1 cellular context compared by ENCODE assay signal in genomic region chr16:50071075-50071671, GRCh38.
TF ChIP-seq lines count a peak whose summit lies in the region.

No MANE protein-coding gene starts in this region.

TF ChIP-seq in K562, 482 proteins besides CTCF, POLR2A, EP300 and RAD21 (continued from another document and continues in another):
- TF ChIP-seq MXI1 (IDR thresholded peaks at IDR 0.05; ENCODE audit: low read depth, low read length) (no peak), SOX6 (IDR thresholded peaks at IDR 0.05) (peak; percentile 79), SMARCC2 (IDR thresholded peaks at IDR 0.05; ENCODE audit: low read depth) (peak; percentile 82), ATF3 (IDR thresholded peaks at IDR 0.05) (peak; percentile 52), ATF3 (CRISPR knock-in tag; conservative IDR thresholded peaks at IDR 0.05) (no peak), GATAD2B (IDR thresholded peaks at IDR 0.05; ENCODE audit: borderline replicate concordance) (peak; percentile 47; the same call in 1 of the 2 replicates), JUND (IDR thresholded peaks at IDR 0.05; ENCODE audit: borderline replicate concordance, low read depth, low read length) (peak; percentile 60; the same call in 1 of the 2 replicates), JUND (tag; IDR thresholded peaks at IDR 0.05; ENCODE audit: borderline replicate concordance, low read depth, low read length) (no peak; the same call in 1 of the 3 replicates), MAFF (IDR thresholded peaks at IDR 0.05; ENCODE audit: low read length) (peak; percentile 47; the same call in 1 of the 2 replicates), FOXM1 (IDR thresholded peaks at IDR 0.05; ENCODE audit: low read depth) (peak; percentile 87), FOXM1 (CRISPR knock-in tag; IDR thresholded peaks at IDR 0.05; ENCODE audit: low read depth) (no peak), ZNF57 (CRISPR knock-in tag; IDR thresholded peaks at IDR 0.05) (no peak), TRIM25 (IDR thresholded peaks at IDR 0.05; ENCODE audit: borderline replicate concordance) (no peak), TEAD1 (CRISPR knock-in tag; IDR thresholded peaks at IDR 0.05) (peak in 1 of 2 experiments; percentile 81; a peak in 2 of 4 replicates), TBL1XR1 (IDR thresholded peaks at IDR 0.05; ENCODE audit: low read length in 2 of 2) (peak in 1 of 2 experiments; percentile 77; a peak in 1 of 4 replicates), TAL1 (IDR thresholded peaks at IDR 0.05) (peak; percentile 97), ARID4B (CRISPR knock-in tag; IDR thresholded peaks at IDR 0.05) (no peak), NCOR1 (IDR thresholded peaks at IDR 0.05) (peak; percentile 91), PBX2 (CRISPR knock-in tag; IDR thresholded peaks at IDR 0.05; ENCODE audit: low read depth) (no peak), PBX2 (tag; conservative IDR thresholded peaks at IDR 0.05; ENCODE audit: low read depth) (0 out of 2 replicates have a peak, but pooled peaks have one; percentile 13), PHB2 (IDR thresholded peaks at IDR 0.05; ENCODE audit: low read depth) (peak; percentile 80; the same call in 1 of the 2 replicates), E2F4 (CRISPR knock-in tag; IDR thresholded peaks at IDR 0.05; ENCODE audit: low read depth) (no peak), HINFP (tag; conservative IDR thresholded peaks at IDR 0.05; ENCODE audit: low read depth) (no peak), ATF2 (CRISPR knock-in tag; IDR thresholded peaks at IDR 0.05) (no peak), C11orf30 (IDR thresholded peaks at IDR 0.05; ENCODE audit: low read depth) (peak; percentile 79), NFE2 (IDR thresholded peaks at IDR 0.05; ENCODE audit: low read depth) (peak; percentile 42; the same call in 1 of the 2 replicates), PURB (CRISPR knock-in tag; IDR thresholded peaks at IDR 0.05; ENCODE audit: low read depth) (no peak), HES1 (IDR thresholded peaks at IDR 0.05; ENCODE audit: low read depth) (peak; percentile 72), MAZ (CRISPR knock-in tag; conservative IDR thresholded peaks at IDR 0.05 in 1 of 2, IDR thresholded peaks at IDR 0.05 in 1 of 2) (no peak), EP400 (IDR thresholded peaks at IDR 0.05) (peak; percentile 64), HBP1 (CRISPR knock-in tag; IDR thresholded peaks at IDR 0.05) (no peak), SP1 (CRISPR knock-in tag; IDR thresholded peaks at IDR 0.05) (no peak), KLF16 (IDR thresholded peaks at IDR 0.05) (peak; percentile 92), ZNF316 (IDR thresholded peaks at IDR 0.05) (peak; percentile 77), ARID3A (IDR thresholded peaks at IDR 0.05; ENCODE audit: borderline replicate concordance, low read depth, low read length) (peak; percentile 56; the same call in 1 of the 2 replicates), KAT8 (IDR thresholded peaks at IDR 0.05; ENCODE audit: low read depth) (no peak), PML (IDR thresholded peaks at IDR 0.05; ENCODE audit: low read length) (peak; percentile 94), ZNF589 (CRISPR knock-in tag; IDR thresholded peaks at IDR 0.05; ENCODE audit: low read depth) (peak; percentile 87), POLR3A (IDR thresholded peaks at IDR 0.05; ENCODE audit: borderline replicate concordance, extremely low read depth, insufficient read depth, insufficient read length) (no peak), TRIM24 (IDR thresholded peaks at IDR 0.05) (peak in 1 of 2 experiments; percentile 55; a peak in 1 of 4 replicates), HDAC2 (IDR thresholded peaks at IDR 0.05) (peak; percentile 99), MEIS2 (IDR thresholded peaks at IDR 0.05; ENCODE audit: partially characterized antibody) (peak; percentile 18)
